Comparison of ENCODE assay signal across 9 cellular contexts in genomic region chr14:71324767-71325272, GRCh38. TPM values are rescaled to one million over a fixed set of nuclear protein-coding genes. Genes with fewer than 3 reads are reported as not detected.
A peak's percentile ranks its signal among the peaks of the same experiment; 100 is the strongest.
DNase-seq lines count a peak whose midpoint lies in the region; ATAC-seq, FAIRE-seq and TF ChIP-seq lines count a peak whose summit lies in the region.
"Had no signal": no experiment of that assay in that cellular context is flagged by ENCODE, and none has a peak within 500 bp of the region (broad histone marks: within the 10 kb centered on the region; RNA-seq: fewer than 3 reads in every experiment).

No MANE protein-coding gene starts in this region.

- 55 to 59% (median 58%) methylated on average over 6 of the region's 6 CpGs for WGBS in psoas muscle, 3 donors

- CTCF ChIA-PET in PC-3 (lab: Charles Lee), result interaction anchor here (1.0 kb wide), 1 partner anchor 79 kb away, joined by 3 read pairs; no protein-coding TSS in a partner anchor

- POLR2A ChIA-PET in PC-3 (lab: Charles Lee; ENCODE audit: unreplicated experiment), result interaction anchor here (0.7 kb wide), 1 partner anchor 20 kb away, joined by 3 read pairs; no protein-coding TSS in a partner anchor

- no peak overlapping the region for H3K4me3 ChIP-seq in PC-3 (ENCODE audit: low read length)
- no peak overlapping the region for H3K4me3 ChIP-seq in psoas muscle

- TF ChIP-seq CTCF in PC-3 (conservative IDR thresholded peaks at IDR 0.05; ENCODE audit: low read depth, low read length), result no peak
- TF ChIP-seq CTCF in psoas muscle (IDR thresholded peaks at IDR 0.05), result no peak

- H2AFZ ChIP-seq in PC-3 (ENCODE audit: low read length), result no peak overlapping the region

- intact Hi-C loops in PC-3 (cut with micrococcal nuclease) (loop anchor here (5.0 kb wide), 2 partner anchors 212 to 267 kb away; no protein-coding TSS in a partner anchor), psoas muscle (cut with DNase I) (loop anchor here in 1 of 2 donors (10.0 kb wide), 1 partner anchor 420 kb away; no protein-coding TSS in a partner anchor)

- no peak overlapping the region for H3K27ac ChIP-seq in PC-3 (ENCODE audit: low read length)
- no peak overlapping the region for H3K27ac ChIP-seq in psoas muscle

- FAIRE-seq in GM18507 (lab: Jason Lieb, UNC), result peak; percentile 85

- no peak overlapping the region for H3K9ac ChIP-seq in PC-3 (ENCODE audit: low read length)

- no peaks in the 10 kb centered on the region for H3K9me2 ChIP-seq in PC-3 (replicated peaks; ENCODE audit: low read length)

- H3K27me3 ChIP-seq in PC-3 (ENCODE audit: low read length) (no peaks in the 10 kb centered on the region), psoas muscle (ENCODE audit: insufficient read depth in 3 of 3, low read length in 2 of 3) (peaks cover 0 to 3% (median 0%) of the 10 kb centered on the region in 3 donors)

- no peaks in the 10 kb centered on the region for H3F3A ChIP-seq in PC-3 (ENCODE audit: low read length, unreplicated experiment)

- BruUV-seq in PC-3 (replicated peaks; lab: Mats Ljungman, UMichigan), result no TSS peak

- H3K79me2 ChIP-seq in PC-3 (ENCODE audit: low read length), result peaks cover 94% of the 10 kb centered on the region

- H3K4me1 ChIP-seq in PC-3 (ENCODE audit: insufficient read depth, low read length) (peaks cover 20% of the 10 kb centered on the region), psoas muscle (no peaks in the 10 kb centered on the region)

- ATAC-seq in PC-3 (no peak), HG02571 (IDR thresholded peaks at IDR 0.05; ENCODE audit: unreplicated experiment) (no peak), psoas muscle (no peak)
- ATAC-seq: sciatic nerve had no signal

- DNase-seq in GM18507 (ENCODE audit: extremely low spot score, insufficient read length, low read depth) (no peak), PC-3 (no peak), psoas muscle (no peak), NCI-H2227 treated with DMSO at 0.1 percent for 48 hours (lab: John Stamatoyannopoulos, UW) (no peak), SW480 (ENCODE audit: low spot score) (no peak)
- DNase-seq in central memory CD4-positive, alpha-beta T cell, result peak; percentile 70
- peak; percentile 35 for DNase-seq in stimulated activated CD4-positive, alpha-beta T cell treated with anti-CD3 and anti-CD28 coated beads, Interleukin-1b, Interleukin-23, amount 100 ng/mL, for 48 hours

- peak overlapping the region; percentile 2; the same call in 1 of the 2 replicates for H3K4me2 ChIP-seq in PC-3 (ENCODE audit: low read length)

- H4K20me1 ChIP-seq in PC-3 (ENCODE audit: low read length), result peaks cover 50% of the 10 kb centered on the region

- H3K9me3 ChIP-seq in PC-3 (ENCODE audit: low read length) (no peaks in the 10 kb centered on the region), psoas muscle (no peaks in the 10 kb centered on the region)

- H3K36me3 ChIP-seq in PC-3 (ENCODE audit: low read depth, low read length), result peaks cover 7% of the 10 kb centered on the region; the same call in 1 of the 2 replicates
- H3K36me3 ChIP-seq in psoas muscle (ENCODE audit: insufficient read depth in 1 of 2, low read depth in 1 of 2), result no peaks in the 10 kb centered on the region

RNA-seq across cellular contexts. Expression of gene SIPA1L1, which starts 4.5 kb away (rescaled TPM):
- total RNA-seq in PC-3 (2014; rRNA removed) (42.4 and 42.7 TPM in 2 replicates), psoas muscle (1 to 10 TPM; 3.1 to 3.9 (median 3.5) TPM)
- 1 to 10 TPM in 2 of 3 donors, under 1 TPM in 1; 0.87 to 1.8 (median 1.5) TPM for polyA plus RNA-seq in psoas muscle

Comparison
In these comparisons a context has a peak if more than half of its experiments do, and no peak if none do; other contexts are left out.
1. DNase-seq: peak in central memory CD4-positive, alpha-beta T cell (single experiment) and stimulated activated CD4-positive, alpha-beta T cell treated with anti-CD3 and anti-CD28 coated beads, Interleukin-1b, Interleukin-23, amount 100 ng/mL, for 48 hours (single experiment); none in GM18507 (single experiment), PC-3 (single experiment), psoas muscle (0 of 2), NCI-H2227 treated with DMSO at 0.1 percent for 48 hours (single experiment) and SW480 (single experiment).